Comparison of ENCODE assay signal across 1 cellular context in genomic region chr2:163171786-163172549, GRCh38.
TF ChIP-seq lines count a peak whose summit lies in the region.

No MANE protein-coding gene starts in this region.

TF ChIP-seq in GM23338, 12 proteins besides CTCF, POLR2A, EP300 and RAD21:
- TF ChIP-seq NANOG (IDR thresholded peaks at IDR 0.05; ENCODE audit: borderline replicate concordance) (peak; percentile 9; the same call in 1 of the 2 replicates), CREB1 (CRISPR knock-in tag; IDR thresholded peaks at IDR 0.05; ENCODE audit: low read depth) (no peak)
